In the genomic region with DNA sequence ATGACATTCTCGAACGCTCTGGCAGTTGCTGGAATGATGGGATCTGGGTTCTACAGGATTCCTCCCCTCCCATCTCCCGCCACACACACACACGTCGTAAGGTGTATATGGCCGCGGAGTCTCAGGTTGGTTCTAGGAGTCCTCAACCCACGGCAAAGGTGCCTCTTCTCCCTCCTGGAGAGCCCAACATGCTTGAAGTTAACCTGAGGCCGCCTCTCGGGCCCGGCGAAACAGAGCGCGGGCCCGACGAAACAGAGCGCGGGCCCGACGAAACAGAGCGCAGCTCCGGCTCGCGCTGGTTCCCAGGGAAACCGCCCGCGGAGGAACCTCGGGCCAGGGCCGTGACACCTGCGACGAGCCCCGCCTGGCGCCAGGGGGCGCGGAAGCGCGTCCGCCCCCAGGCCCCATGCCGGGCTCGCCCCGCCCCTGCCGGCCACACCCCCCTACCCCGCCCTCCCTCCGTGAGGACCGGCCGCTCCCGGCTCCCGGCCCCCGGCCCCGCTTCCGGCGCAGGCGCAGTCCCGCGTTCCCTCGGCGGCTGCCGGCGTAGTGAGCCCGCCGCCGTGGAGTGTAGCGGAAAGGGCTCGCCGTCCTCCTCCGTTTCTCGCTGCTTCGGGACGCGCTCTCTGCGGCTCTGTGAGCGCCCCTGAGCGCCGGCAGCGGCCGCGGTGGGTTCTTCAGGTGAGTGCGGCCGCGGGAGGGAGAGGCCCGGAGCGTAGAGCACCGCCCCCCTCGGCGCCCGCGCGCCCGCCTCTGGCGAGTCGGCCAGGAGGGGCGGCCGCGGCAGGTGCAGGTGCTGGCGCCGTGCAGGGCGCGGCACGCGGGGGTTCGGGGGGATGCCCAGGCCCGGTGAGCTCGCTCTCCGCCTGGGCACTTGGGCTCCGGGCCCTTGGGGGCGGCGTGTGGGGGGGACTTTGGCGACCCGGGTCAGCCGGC, we compare ENCODE assay signal across 8 cellular contexts. TPM values are rescaled to one million over a fixed set of nuclear protein-coding genes. Genes with fewer than 3 reads are reported as not detected.
DNase-seq lines count a peak whose midpoint lies in the region; ATAC-seq and TF ChIP-seq lines count a peak whose summit lies in the region.

A gene with protein sequence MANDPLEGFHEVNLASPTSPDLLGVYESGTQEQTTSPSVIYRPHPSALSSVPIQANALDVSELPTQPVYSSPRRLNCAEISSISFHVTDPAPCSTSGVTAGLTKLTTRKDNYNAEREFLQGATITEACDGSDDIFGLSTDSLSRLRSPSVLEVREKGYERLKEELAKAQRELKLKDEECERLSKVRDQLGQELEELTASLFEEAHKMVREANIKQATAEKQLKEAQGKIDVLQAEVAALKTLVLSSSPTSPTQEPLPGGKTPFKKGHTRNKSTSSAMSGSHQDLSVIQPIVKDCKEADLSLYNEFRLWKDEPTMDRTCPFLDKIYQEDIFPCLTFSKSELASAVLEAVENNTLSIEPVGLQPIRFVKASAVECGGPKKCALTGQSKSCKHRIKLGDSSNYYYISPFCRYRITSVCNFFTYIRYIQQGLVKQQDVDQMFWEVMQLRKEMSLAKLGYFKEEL (plus strand): TSS at position 510 of the 936 bp plus-strand sequence. CDS start 16,549 bp downstream, outside the sequence.

- ATAC-seq in HG02571 (IDR thresholded peaks at IDR 0.05; ENCODE audit: unreplicated experiment) (peak; percentile 77), upper lobe of right lung (peak; percentile 98)
- peak; percentile 84 for ATAC-seq in activated naive CD8-positive, alpha-beta T cell treated with anti-CD3 and anti-CD28 coated beads, Interleukin-2, amount 10 ng/mL, durations not matched to agents 7 days and 5 days (ENCODE audit: low read depth)

- H3K4me1 Mint-ChIP-seq in activated naive CD8-positive, alpha-beta T cell treated with anti-CD3 and anti-CD28 coated beads, Interleukin-2, amount 10 ng/mL, durations not matched to agents 7 days and 5 days, result peaks cover 24% of the 10 kb centered on the region

- H3K27ac ChIP-seq in SU-DHL-6 (ENCODE audit: low read depth, low read length) (peak within 1 kb of the TSS; percentile 77), upper lobe of right lung (peak within 1 kb of the TSS; percentile 85)

- POLR2A ChIA-PET in activated naive CD8-positive, alpha-beta T cell treated with anti-CD3 and anti-CD28 coated beads, Interleukin-2, amount 10 ng/mL, durations not matched to agents 7 days and 5 days (lab: Charles Lee), result interaction anchor here (1.0 to 1.2 kb wide), 3 partner anchors 11 to 378 kb away, joined by 3 read pairs; no protein-coding TSS in a partner anchor

- DNase-seq in NAMALWA (ENCODE audit: low spot score) (peak; percentile 93), cardiac septum (ENCODE audit: low spot score) (peak; percentile 94), posterior cingulate gyrus (peak; percentile 78 to 98 (median 84)), upper lobe of right lung (peak; percentile 97)
- peak; percentile 96 for DNase-seq in activated naive CD8-positive, alpha-beta T cell treated with anti-CD3 and anti-CD28 coated beads, Interleukin-2, amount 10 ng/mL, durations not matched to agents 7 days and 5 days

- H3K9me2 ChIP-seq in SU-DHL-6 (replicated peaks; ENCODE audit: insufficient read depth, low read length), result no peaks in the 10 kb centered on the region

- H3K9me3 ChIP-seq in SU-DHL-6 (ENCODE audit: insufficient read depth, low read length) (no peaks in the 10 kb centered on the region), upper lobe of right lung (no peaks in the 10 kb centered on the region)

- peak within 1 kb of the TSS; percentile 93 for H3K4me3 ChIP-seq in SU-DHL-6 (ENCODE audit: insufficient read depth, low read length, poor library complexity, severe bottlenecking)
- peak within 1 kb of the TSS; percentile 79 for H3K4me3 ChIP-seq in upper lobe of right lung

- intact Hi-C loops in cardiac septum (cut with DNase I) (no loop called here), posterior cingulate gyrus (cut with DNase I) (loop anchor here (1.0 to 10.0 kb wide), 2 partner anchors 96 to 153 kb away; partner anchors contain the start of gene CCT2), upper lobe of right lung (cut with DNase I) (no loop called here)

- 0 out of 2 replicates have a peak, but pooled peaks cover 6% of the 10 kb centered on the region for H3F3A ChIP-seq in SU-DHL-6 (ENCODE audit: insufficient read depth)

- H4K20me1 ChIP-seq in SU-DHL-6 (ENCODE audit: low read depth, low read length), result peaks cover 16% of the 10 kb centered on the region

- H2AFZ ChIP-seq in SU-DHL-6 (ENCODE audit: low read depth, low read length, severe bottlenecking), result peak within 1 kb of the TSS; percentile 82

- H3K4me1 ChIP-seq in upper lobe of right lung, result peaks cover 7% of the 10 kb centered on the region

- peak within 1 kb of the TSS; percentile 81 for H3K4me3 Mint-ChIP-seq in activated naive CD8-positive, alpha-beta T cell treated with anti-CD3 and anti-CD28 coated beads, Interleukin-2, amount 10 ng/mL, durations not matched to agents 7 days and 5 days

- H3K36me3 Mint-ChIP-seq in activated naive CD8-positive, alpha-beta T cell treated with anti-CD3 and anti-CD28 coated beads, Interleukin-2, amount 10 ng/mL, durations not matched to agents 7 days and 5 days, result no peaks in the 10 kb centered on the region

- H3K9me3 Mint-ChIP-seq in activated naive CD8-positive, alpha-beta T cell treated with anti-CD3 and anti-CD28 coated beads, Interleukin-2, amount 10 ng/mL, durations not matched to agents 7 days and 5 days, result no peaks in the 10 kb centered on the region

- H3K27me3 ChIP-seq in SU-DHL-6 (ENCODE audit: low read length) (no peaks in the 10 kb centered on the region), upper lobe of right lung (no peaks in the 10 kb centered on the region)

- TF ChIP-seq CTCF in GM12872 (IDR thresholded peaks at IDR 0.05; ENCODE audit: insufficient read depth, low read depth, low read length) (peak; percentile 71), SU-DHL-6 (IDR thresholded peaks at IDR 0.05; ENCODE audit: insufficient read depth, low read length, poor library complexity, severe bottlenecking) (peak; percentile 59), upper lobe of right lung (IDR thresholded peaks at IDR 0.05) (peak; percentile 65)

- H3K27ac Mint-ChIP-seq in activated naive CD8-positive, alpha-beta T cell treated with anti-CD3 and anti-CD28 coated beads, Interleukin-2, amount 10 ng/mL, durations not matched to agents 7 days and 5 days, result peak within 1 kb of the TSS; percentile 68

- peaks cover 24% of the 10 kb centered on the region; the same call in 1 of the 2 replicates for H3K79me2 ChIP-seq in SU-DHL-6 (ENCODE audit: insufficient read depth, low read length)

- peaks cover 20% of the 10 kb centered on the region for H3K27me3 Mint-ChIP-seq in activated naive CD8-positive, alpha-beta T cell treated with anti-CD3 and anti-CD28 coated beads, Interleukin-2, amount 10 ng/mL, durations not matched to agents 7 days and 5 days

- H3K36me3 ChIP-seq in SU-DHL-6 (ENCODE audit: low read length) (0 out of 2 replicates have a peak, but pooled peaks cover 8% of the 10 kb centered on the region), upper lobe of right lung (no peaks in the 10 kb centered on the region)

- peak within 1 kb of the TSS; percentile 82 for H3K9ac ChIP-seq in SU-DHL-6 (ENCODE audit: low read length)

- H3K4me2 ChIP-seq in SU-DHL-6 (ENCODE audit: low read depth, low read length, poor library complexity, severe bottlenecking), result peak within 1 kb of the TSS; percentile 78

RNA-seq across cellular contexts. Expression of the gene that starts here (rescaled TPM):
- total RNA-seq in activated naive CD8-positive, alpha-beta T cell treated with anti-CD3 and anti-CD28 coated beads, Interleukin-2, amount 10 ng/mL, durations not matched to agents 7 days and 5 days, result 10 to 100 TPM; 27.0 to 27.2 TPM
- total RNA-seq in cardiac septum (30.3 TPM), upper lobe of right lung (29.6 TPM)

Comparison
In these comparisons a context has a peak if more than half of its experiments do, and no peak if none do; other contexts are left out.
1. Peak in every context shown above with its lines: DNase-seq, ATAC-seq, H3K4me3 ChIP-seq and H3K27ac ChIP-seq.